Comparison of ENCODE assay signal across 19 cellular contexts in the genomic region with DNA sequence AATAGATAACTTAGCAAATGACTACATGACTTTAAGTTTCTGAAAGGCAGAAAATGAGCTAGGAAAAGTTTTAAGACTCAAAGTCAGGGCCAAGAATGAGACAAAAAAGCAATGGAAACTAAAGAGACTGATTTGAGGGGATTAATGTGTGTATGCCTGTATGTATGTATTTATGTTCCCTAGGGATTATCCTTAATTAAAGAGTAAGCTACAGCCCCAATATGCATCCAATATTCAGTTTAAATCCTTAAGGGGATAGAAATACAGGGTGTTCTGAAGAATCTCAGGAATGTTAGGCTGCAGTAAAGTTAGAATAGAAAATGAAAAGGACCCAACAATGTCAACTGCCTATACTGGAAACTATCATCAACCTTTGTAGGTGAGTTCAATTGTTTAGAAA.
A peak's percentile ranks its signal among the peaks of the same experiment; 100 is the strongest.
DNase-seq lines count a peak whose midpoint lies in the region; TF ChIP-seq lines count a peak whose summit lies in the region.
"Had no signal": no experiment of that assay in that cellular context is flagged by ENCODE, and none has a peak within 500 bp of the region (broad histone marks: within the 10 kb centered on the region; RNA-seq: fewer than 3 reads in every experiment).

No MANE protein-coding gene starts in this region.

- H3K18ac ChIP-seq in trophoblast cell (ENCODE audit: low read length): no peak overlapping the region

- no peak overlapping the region for H2BK120ac ChIP-seq in trophoblast cell (ENCODE audit: insufficient read depth, low read length, poor library complexity)

- peaks cover 20% of the 10 kb centered on the region for H3F3A ChIP-seq in SK-N-SH (replicated peaks; ENCODE audit: insufficient read depth)

- no peak overlapping the region for H2AFZ ChIP-seq in SK-N-SH (ENCODE audit: low read depth)
- H2AFZ ChIP-seq in trophoblast cell (ENCODE audit: insufficient read depth, low read length, poor library complexity): no peak overlapping the region

- H3K4ac ChIP-seq in trophoblast cell (ENCODE audit: low read depth, low read length): no peak overlapping the region

- DNase-seq in G401 (ENCODE audit: low spot score): peak; percentile 17
- DNase-seq in SK-N-SH: no peak
- peak; percentile 20 for DNase-seq in fibroblast of peridontal ligament (ENCODE audit: extremely low read depth)
- DNase-seq in trophoblast cell: no peak
- no peak for DNase-seq in BE2C
- DNase-seq in NCI-H1436 (lab: John Stamatoyannopoulos, UW): no peak
- no peak for DNase-seq in activated T-cell treated with anti-CD3 and anti-CD28 coated beads, Interleukin-2, amount 50 U/mL, for 48 hours
- DNase-seq in NOMO-1 treated with dmso at 0.1 percent for 144 hours (lab: John Stamatoyannopoulos, UW; ENCODE audit: unreplicated experiment): no peak
- DNase-seq: activated CD4-positive, alpha-beta T cell treated with anti-CD3 and anti-CD28 coated beads, Interleukin-2, amount 50 U/mL, for 4 hours; activated naive CD4-positive, alpha-beta T cell treated with anti-CD3 and anti-CD28 coated beads for 36 hours; CD8-positive, alpha-beta memory T cell; cerebellar nuclear complex; naive B cell; NCI-H2107; right lobe of liver; stimulated activated CD4-positive, alpha-beta T cell treated with anti-CD3 and anti-CD28 coated beads, Interleukin-15, amount 100 ng/mL, for 24 hours; stimulated activated CD4-positive, alpha-beta T cell treated with anti-CD3 and anti-CD28 coated beads, Interleukin-4, amount 100 ng/mL, for 4 hours; tibial artery had no signal

- CTCF ChIA-PET in SK-N-SH (lab: Yijun Ruan, JAX): no interaction called here

- peak overlapping the region; percentile 36 to 79; a peak in 3 of 4 replicates for H3K27ac ChIP-seq in SK-N-SH (ENCODE audit: low read depth in 2 of 2, low read length in 1 of 2)
- peak overlapping the region; percentile 53 for H3K27ac ChIP-seq in trophoblast cell (ENCODE audit: low read depth, low read length)
- H3K27ac ChIP-seq: neutrophil, right lobe of liver, tibial artery had no signal

- H3K79me2 ChIP-seq in SK-N-SH (ENCODE audit: insufficient read depth) (no peaks in the 10 kb centered on the region), trophoblast cell (ENCODE audit: control insufficient read depth, insufficient read depth, low read length, poor library complexity) (no peaks in the 10 kb centered on the region)

- no peak overlapping the region for H3K23ac ChIP-seq in trophoblast cell (ENCODE audit: low read length)

- no peak overlapping the region for H4K91ac ChIP-seq in trophoblast cell (ENCODE audit: low read depth, low read length)

- H3K4me3 ChIP-seq in SK-N-SH (ENCODE audit: low read depth in 2 of 2, low read length in 1 of 2) (no peak overlapping the region), trophoblast cell (ENCODE audit: low read depth, low read length) (no peak overlapping the region), BE2C (ENCODE audit: low read depth, low read length) (no peak overlapping the region)
- H3K4me3 ChIP-seq: right lobe of liver, tibial artery had no signal

- no peak for TF ChIP-seq CTCF in SK-N-SH (IDR thresholded peaks at IDR 0.05)
- no peak for TF ChIP-seq CTCF in BE2C (IDR thresholded peaks at IDR 0.05; ENCODE audit: low read depth, low read length)

- no peak overlapping the region for H4K8ac ChIP-seq in trophoblast cell (ENCODE audit: low read depth, low read length)

- H3K4me2 ChIP-seq in SK-N-SH: peak overlapping the region; percentile 54; the same call in 1 of the 2 replicates
- no peak overlapping the region for H3K4me2 ChIP-seq in trophoblast cell (ENCODE audit: low read length)

- H3K36me3 ChIP-seq in SK-N-SH (replicated peaks in 1 of 2; ENCODE audit: control insufficient read depth in 1 of 2, insufficient read depth in 2 of 2, low read length in 1 of 2): no peaks in the 10 kb centered on the region
- H3K36me3 ChIP-seq in trophoblast cell (ENCODE audit: control insufficient read depth in 1 of 2, insufficient read depth in 2 of 2, low read length in 2 of 2): no peaks in the 10 kb centered on the region
- no peaks in the 10 kb centered on the region for H3K36me3 ChIP-seq in BE2C
- H3K36me3 ChIP-seq: neutrophil, right lobe of liver, tibial artery had no signal

- no peak overlapping the region for H2AK5ac ChIP-seq in trophoblast cell (ENCODE audit: low read length)

- H4K12ac ChIP-seq in trophoblast cell (ENCODE audit: low read depth, low read length): no peak overlapping the region

- H3K14ac ChIP-seq in trophoblast cell (ENCODE audit: low read length): no peak overlapping the region

- in situ Hi-C loops in G401 (cut with HindIII; ENCODE audit: low sequenced_read_pairs): no loop called here

- H3K9me2 ChIP-seq in SK-N-SH: no peaks in the 10 kb centered on the region

- H3K9me3 ChIP-seq in SK-N-SH (no peaks in the 10 kb centered on the region), trophoblast cell (ENCODE audit: insufficient read depth, low read depth, low read length) (no peaks in the 10 kb centered on the region), BE2C (no peaks in the 10 kb centered on the region)
- H3K9me3 ChIP-seq: neutrophil, right lobe of liver, tibial artery had no signal

- H3K79me1 ChIP-seq in trophoblast cell (ENCODE audit: low read length): peaks cover 4% of the 10 kb centered on the region

- H3K27me3 ChIP-seq in SK-N-SH (ENCODE audit: insufficient read depth) (no peaks in the 10 kb centered on the region), trophoblast cell (ENCODE audit: insufficient read depth, low read length) (no peaks in the 10 kb centered on the region), BE2C (no peaks in the 10 kb centered on the region)
- H3K27me3 ChIP-seq: neutrophil, right lobe of liver, tibial artery had no signal

- no peak for TF ChIP-seq RAD21 in SK-N-SH (IDR thresholded peaks at IDR 0.05; ENCODE audit: low read length)

- no peak for TF ChIP-seq EP300 in SK-N-SH (IDR thresholded peaks at IDR 0.05; ENCODE audit: borderline replicate concordance in 1 of 2, low read depth in 1 of 2, low read length in 1 of 2)

- no peak overlapping the region for H2BK5ac ChIP-seq in trophoblast cell (ENCODE audit: low read depth, low read length, poor library complexity)

- no peak overlapping the region for H2BK12ac ChIP-seq in trophoblast cell (ENCODE audit: low read length)

- no peaks in the 10 kb centered on the region for H4K20me1 ChIP-seq in SK-N-SH (ENCODE audit: insufficient read depth)

- H3K9ac ChIP-seq in SK-N-SH (peak overlapping the region; percentile 13; the same call in 1 of the 2 replicates), trophoblast cell (ENCODE audit: low read length) (no peak overlapping the region)

- peaks cover 0 to 10% of the 10 kb centered on the region in 2 experiments; a peak in 2 of 4 replicates for H3K4me1 ChIP-seq in SK-N-SH (ENCODE audit: control insufficient read depth in 1 of 2, insufficient read depth in 2 of 2, low read depth in 1 of 2, low read length in 1 of 2)
- peaks cover 2 to 6% of the 10 kb centered on the region in 2 experiments for H3K4me1 ChIP-seq in trophoblast cell (ENCODE audit: control insufficient read depth in 1 of 2, insufficient read depth in 2 of 2, low read length in 2 of 2)
- no peaks in the 10 kb centered on the region for H3K4me1 ChIP-seq in BE2C
- H3K4me1 ChIP-seq: right lobe of liver had no signal

- POLR2A ChIA-PET in SK-N-SH (lab: Yijun Ruan, JAX): no interaction called here

TF ChIP-seq in SK-N-SH, 30 proteins besides CTCF, POLR2A, EP300 and RAD21:
- TF ChIP-seq TAF1 (IDR thresholded peaks at IDR 0.05; ENCODE audit: borderline replicate concordance, low read depth, low read length) (no peak), YY1 (IDR thresholded peaks at IDR 0.05; ENCODE audit: low read depth) (no peak), USF1 (IDR thresholded peaks at IDR 0.05; ENCODE audit: borderline replicate concordance, low read depth) (no peak)
- TF ChIP-seq, protein P1, sequence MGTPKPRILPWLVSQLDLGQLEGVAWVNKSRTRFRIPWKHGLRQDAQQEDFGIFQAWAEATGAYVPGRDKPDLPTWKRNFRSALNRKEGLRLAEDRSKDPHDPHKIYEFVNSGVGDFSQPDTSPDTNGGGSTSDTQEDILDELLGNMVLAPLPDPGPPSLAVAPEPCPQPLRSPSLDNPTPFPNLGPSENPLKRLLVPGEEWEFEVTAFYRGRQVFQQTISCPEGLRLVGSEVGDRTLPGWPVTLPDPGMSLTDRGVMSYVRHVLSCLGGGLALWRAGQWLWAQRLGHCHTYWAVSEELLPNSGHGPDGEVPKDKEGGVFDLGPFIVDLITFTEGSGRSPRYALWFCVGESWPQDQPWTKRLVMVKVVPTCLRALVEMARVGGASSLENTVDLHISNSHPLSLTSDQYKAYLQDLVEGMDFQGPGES (IDR thresholded peaks at IDR 0.05; ENCODE audit: low read depth, low read length): no peak
- TF ChIP-seq, protein P2, sequence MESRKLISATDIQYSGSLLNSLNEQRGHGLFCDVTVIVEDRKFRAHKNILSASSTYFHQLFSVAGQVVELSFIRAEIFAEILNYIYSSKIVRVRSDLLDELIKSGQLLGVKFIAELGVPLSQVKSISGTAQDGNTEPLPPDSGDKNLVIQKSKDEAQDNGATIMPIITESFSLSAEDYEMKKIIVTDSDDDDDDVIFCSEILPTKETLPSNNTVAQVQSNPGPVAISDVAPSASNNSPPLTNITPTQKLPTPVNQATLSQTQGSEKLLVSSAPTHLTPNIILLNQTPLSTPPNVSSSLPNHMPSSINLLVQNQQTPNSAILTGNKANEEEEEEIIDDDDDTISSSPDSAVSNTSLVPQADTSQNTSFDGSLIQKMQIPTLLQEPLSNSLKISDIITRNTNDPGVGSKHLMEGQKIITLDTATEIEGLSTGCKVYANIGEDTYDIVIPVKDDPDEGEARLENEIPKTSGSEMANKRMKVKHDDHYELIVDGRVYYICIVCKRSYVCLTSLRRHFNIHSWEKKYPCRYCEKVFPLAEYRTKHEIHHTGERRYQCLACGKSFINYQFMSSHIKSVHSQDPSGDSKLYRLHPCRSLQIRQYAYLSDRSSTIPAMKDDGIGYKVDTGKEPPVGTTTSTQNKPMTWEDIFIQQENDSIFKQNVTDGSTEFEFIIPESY (IDR thresholded peaks at IDR 0.05; ENCODE audit: borderline replicate concordance, low read depth): no peak

Comparison
In these comparisons a context has a peak if more than half of its experiments do, and no peak if none do; other contexts are left out.
1. DNase-seq: peak in G401 (single experiment) and fibroblast of peridontal ligament (single experiment); none in SK-N-SH (single experiment), trophoblast cell (0 of 2), BE2C (single experiment), NCI-H1436 (single experiment), activated T-cell treated with anti-CD3 and anti-CD28 coated beads, Interleukin-2, amount 50 U/mL, for 48 hours (0 of 2) and NOMO-1 treated with dmso at 0.1 percent for 144 hours (single experiment).